ENCODE assay signal across 1 cellular context in genomic region chr2:162233197-162233596, GRCh38.
TF ChIP-seq lines count a peak whose summit lies in the region.

No MANE protein-coding gene starts in this region.

TF ChIP-seq in HepG2, 621 proteins besides CTCF, POLR2A, EP300 and RAD21 (continued from another document):
- TF ChIP-seq BCL3 (CRISPR knock-in tag; IDR thresholded peaks at IDR 0.05) (no peak), CSRNP1 (CRISPR knock-in tag; IDR thresholded peaks at IDR 0.05) (no peak), ZNF574 (CRISPR knock-in tag; IDR thresholded peaks at IDR 0.05) (no peak), HES4 (CRISPR knock-in tag; IDR thresholded peaks at IDR 0.05; ENCODE audit: borderline replicate concordance) (no peak), FOXP4 (CRISPR knock-in tag; IDR thresholded peaks at IDR 0.05) (no peak)
